Comparison of ENCODE assay signal across 18 cellular contexts in the genomic region with DNA sequence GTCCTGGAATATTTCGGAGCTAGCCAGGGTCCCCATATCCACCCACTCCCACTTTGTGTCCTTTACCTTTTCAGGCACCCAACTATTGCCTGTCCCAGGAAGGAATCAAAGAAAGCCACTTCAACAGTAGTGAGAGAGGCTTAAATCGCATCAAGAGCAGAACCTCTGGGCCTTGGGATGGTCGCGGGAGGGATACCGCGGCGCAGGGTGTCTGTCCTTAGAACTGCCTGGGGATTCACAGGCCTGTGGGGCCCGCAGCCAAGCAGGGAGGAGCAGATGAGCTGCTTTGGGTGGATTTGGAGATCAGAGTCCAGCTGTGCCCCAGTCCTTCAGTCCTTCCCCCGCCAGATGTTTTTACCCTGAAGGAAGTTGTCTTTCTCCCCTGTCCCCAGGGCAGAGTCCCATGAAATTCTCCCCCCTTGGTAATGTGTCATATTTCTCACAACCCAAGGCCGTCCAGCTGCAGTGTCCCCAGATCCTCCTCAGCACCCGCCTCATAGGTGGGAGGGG. TPM values are rescaled to one million over a fixed set of nuclear protein-coding genes. Genes with fewer than 3 reads are reported as not detected.
"Had no signal": no experiment of that assay in that cellular context is flagged by ENCODE, and none has a peak within 500 bp of the region (broad histone marks: within the 10 kb centered on the region; RNA-seq: fewer than 3 reads in every experiment).

No MANE protein-coding gene starts in this region.

- H3K27ac ChIP-seq: brain microvascular endothelial cell, SJSA1, tibial artery had no signal

- H3K4me3 Mint-ChIP-seq: activated CD4-positive, alpha-beta memory T cell treated with anti-CD3 and anti-CD28 coated beads for 36 hours; activated naive CD8-positive, alpha-beta T cell treated with anti-CD3 and anti-CD28 coated beads for 36 hours; naive thymus-derived CD8-positive, alpha-beta T cell had no signal

- H3K27ac Mint-ChIP-seq: activated CD4-positive, alpha-beta memory T cell treated with anti-CD3 and anti-CD28 coated beads for 36 hours; activated naive CD8-positive, alpha-beta T cell treated with anti-CD3 and anti-CD28 coated beads for 36 hours had no signal

- H3K27me3 ChIP-seq: SJSA1 had no signal

- H3K9me3 ChIP-seq: SJSA1, tibial artery had no signal

- H3K4me1 ChIP-seq: tibial artery had no signal

- ATAC-seq: naive thymus-derived CD8-positive, alpha-beta T cell had no signal

- H3K4me1 Mint-ChIP-seq: activated naive CD8-positive, alpha-beta T cell treated with anti-CD3 and anti-CD28 coated beads for 36 hours had no signal

- DNase-seq: activated CD4-positive, alpha-beta memory T cell treated with anti-CD3 and anti-CD28 coated beads for 36 hours; activated CD4-positive, alpha-beta T cell treated with anti-CD3 and anti-CD28 coated beads for 1 hour; activated gamma-delta T cell; activated naive CD8-positive, alpha-beta T cell treated with anti-CD3 and anti-CD28 coated beads for 36 hours; activated T-cell treated with anti-CD3 and anti-CD28 coated beads, Interleukin-2, amount 50 U/mL, for 48 hours; brain microvascular endothelial cell; cerebellar nuclear complex; dorsolateral prefrontal cortex; foreskin melanocyte; head of caudate nucleus; naive thymus-derived CD8-positive, alpha-beta T cell; nucleus accumbens; stimulated activated CD4-positive, alpha-beta T cell treated with anti-CD3 and anti-CD28 coated beads, Interleukin-15, amount 100 ng/mL, for 24 hours; SW 1271; tibial artery had no signal

- H3K4me3 ChIP-seq: dorsolateral prefrontal cortex, lung, SJSA1, tibial artery had no signal

- H3K27me3 Mint-ChIP-seq: activated CD4-positive, alpha-beta memory T cell treated with anti-CD3 and anti-CD28 coated beads for 36 hours had no signal

- H3K36me3 Mint-ChIP-seq: activated CD4-positive, alpha-beta memory T cell treated with anti-CD3 and anti-CD28 coated beads for 36 hours; activated naive CD8-positive, alpha-beta T cell treated with anti-CD3 and anti-CD28 coated beads for 36 hours had no signal

- H3K36me3 ChIP-seq: brain microvascular endothelial cell, SJSA1, tibial artery had no signal

RNA-seq across cellular contexts. Expression of a gene that starts 13.5 kb away (rescaled TPM):
- total RNA-seq: activated CD4-positive, alpha-beta memory T cell treated with anti-CD3 and anti-CD28 coated beads for 36 hours; activated naive CD8-positive, alpha-beta T cell treated with anti-CD3 and anti-CD28 coated beads for 36 hours had no signal
- polyA plus RNA-seq: keratinocyte; naive thymus-derived CD8-positive, alpha-beta T cell had no signal
